ENCODE assay signal across 19 cellular contexts in genomic region chr10:7622969-7623368, GRCh38. TPM values are rescaled to one million over a fixed set of nuclear protein-coding genes. Genes with fewer than 3 reads are reported as not detected.
DNase-seq lines count a peak whose midpoint lies in the region; ATAC-seq and TF ChIP-seq lines count a peak whose summit lies in the region.
"Had no signal": no experiment of that assay in that cellular context is flagged by ENCODE, and none has a peak within 500 bp of the region (broad histone marks: within the 10 kb centered on the region; RNA-seq: fewer than 3 reads in every experiment).

No MANE protein-coding gene starts in this region.

- CTCF ChIA-PET in AG04450 (lab: Charles Lee): interaction anchor here (0.6 to 1.6 kb wide), 4 partner anchors 63 to 97 kb away, joined by 3 to 5 read pairs (median 4); no protein-coding TSS in a partner anchor

- WGBS in hepatocyte (ENCODE audit: low lambda C conversion rate, missing lambda C conversion rate): 36% methylated on average over 6 of the region's 6 CpGs

- POLR2A ChIA-PET in AG04450 (lab: Yijun Ruan, JAX): no interaction called here

- H3K4me2 ChIP-seq in hepatocyte: no peak overlapping the region

- DNase-seq in AG04450 (ENCODE audit: low read depth, low spot score) (no peak), GM12865 (ENCODE audit: low read depth) (peak; percentile 8), RPMI8226 (peak; percentile 20), hepatocyte (ENCODE audit: low spot score) (peak; percentile 19), NCI-H1436 treated with DMSO at 0.1 percent for 48 hours (lab: John Stamatoyannopoulos, UW) (no peak)
- DNase-seq: activated effector memory CD4-positive, alpha-beta T cell treated with Interleukin-2 at 50 U/mL for 16 hours; C1 segment of cervical spinal cord; esophagus squamous epithelium; GF-D8; GOT3; naive B cell; NCI-H1694 treated with DMSO at 0.1 percent for 48 hours; PC-3; right cardiac atrium; T-helper 2 cell had no signal

- no peak overlapping the region for H3K4me3 ChIP-seq in AG04450 (ENCODE audit: low read depth, low read length)
- no peak overlapping the region for H3K4me3 ChIP-seq in GM12865 (ENCODE audit: low read depth, low read length)
- no peak overlapping the region for H3K4me3 ChIP-seq in hepatocyte
- H3K4me3 ChIP-seq: esophagus squamous epithelium had no signal

- peaks cover 9% of the 10 kb centered on the region for H3K9me3 ChIP-seq in AG04450 (ENCODE audit: control insufficient read depth, insufficient read depth, low read length)
- no peaks in the 10 kb centered on the region for H3K9me3 ChIP-seq in hepatocyte (ENCODE audit: low read depth)
- H3K9me3 ChIP-seq: esophagus squamous epithelium had no signal

- H3K36me3 ChIP-seq in hepatocyte (replicated peaks; ENCODE audit: insufficient read depth, low read depth): no peaks in the 10 kb centered on the region
- H3K36me3 ChIP-seq: esophagus squamous epithelium had no signal

- H3K4me1 ChIP-seq in hepatocyte (ENCODE audit: insufficient read depth): no peaks in the 10 kb centered on the region

- H2AFZ ChIP-seq in hepatocyte: no peak overlapping the region

- no peak for ATAC-seq in HG03135 (IDR thresholded peaks at IDR 0.05; ENCODE audit: unreplicated experiment)
- no peak for ATAC-seq in HG03139 (IDR thresholded peaks at IDR 0.05; ENCODE audit: unreplicated experiment)
- ATAC-seq in GM18520 (IDR thresholded peaks at IDR 0.05; ENCODE audit: unreplicated experiment): no peak
- ATAC-seq: PC-3 had no signal

- no peaks in the 10 kb centered on the region for H3K27me3 ChIP-seq in AG04450 (ENCODE audit: control insufficient read depth, insufficient read depth, low read length)
- no peaks in the 10 kb centered on the region for H3K27me3 ChIP-seq in hepatocyte
- H3K27me3 ChIP-seq: esophagus squamous epithelium had no signal

- H3K27ac ChIP-seq in AG04450 (ENCODE audit: low read depth, low read length) (no peak overlapping the region), hepatocyte (no peak overlapping the region)
- H3K27ac ChIP-seq: esophagus squamous epithelium had no signal

- TF ChIP-seq CTCF in AG04450 (IDR thresholded peaks at IDR 0.05; ENCODE audit: low read depth, low read length) (0 out of 2 replicates have a peak, but pooled peaks have one; percentile 7), GM12865 (IDR thresholded peaks at IDR 0.05; ENCODE audit: insufficient read depth, low read depth, low read length, missing control alignments) (peak; percentile 21), hepatocyte (IDR thresholded peaks at IDR 0.05; ENCODE audit: poor library complexity) (peak; percentile 34)

- no peaks in the 10 kb centered on the region for H4K20me1 ChIP-seq in hepatocyte (ENCODE audit: insufficient read depth, poor library complexity, severe bottlenecking)

- H3K9me2 ChIP-seq in hepatocyte (replicated peaks; ENCODE audit: insufficient read depth): no peaks in the 10 kb centered on the region

- no peaks in the 10 kb centered on the region for H3K79me2 ChIP-seq in hepatocyte

RNA-seq across cellular contexts. Expression of gene ITIH5, which starts 43.8 kb away (rescaled TPM):
- 0.11 and 0.37 TPM in 2 replicates for polyA plus RNA-seq in AG04450 (2011; rRNA removed)
- polyA minus RNA-seq in AG04450 (2011; rRNA and poly(A)+ RNA removed): 0.05 and 0.13 TPM in 2 replicates
- 22.8 and 24.4 TPM in 2 replicates for total RNA-seq in hepatocyte
- 17.6 and 22.3 TPM in 2 replicates for polyA plus RNA-seq in hepatocyte
- total RNA-seq: HT1080, PC-3 had no signal

Comparison
In these comparisons a context has a peak if more than half of its experiments do, and no peak if none do; other contexts are left out.
1. DNase-seq: peak in GM12865 (single experiment), RPMI8226 (single experiment) and hepatocyte (single experiment); none in AG04450 (single experiment) and NCI-H1436 treated with DMSO at 0.1 percent for 48 hours (single experiment).
2. RNA of gene ITIH5, which starts 43.8 kb away (polyA plus RNA-seq): 17.6 to 22.3 TPM in hepatocyte; 0.11 to 0.37 TPM in AG04450; every median in the first group is over 10 times any median in the second.
3. Peak in every context shown above with its lines, with median percentiles within 50 percentile points of each other: CTCF ChIP-seq.